In the genomic region with DNA sequence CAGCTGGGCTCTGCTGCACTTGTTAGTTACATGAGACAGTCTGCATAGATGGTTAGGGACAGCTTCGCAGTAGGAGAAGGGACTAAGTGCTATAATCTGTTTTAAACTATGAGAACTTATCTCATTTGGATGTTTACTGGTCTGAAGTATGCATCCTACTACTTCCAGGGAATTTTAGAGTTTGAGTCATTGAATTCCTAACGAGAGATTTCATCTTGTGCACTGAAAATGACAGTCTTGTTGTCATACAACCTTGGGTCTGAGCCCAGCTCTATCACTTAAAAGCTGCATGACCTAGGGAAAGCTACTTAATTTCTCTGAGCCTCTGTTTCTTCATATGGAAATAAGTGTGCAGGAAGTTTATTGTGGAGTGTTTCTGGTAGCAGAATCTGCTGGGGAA, we compare ENCODE assay signal across 16 cellular contexts.
DNase-seq lines count a peak whose midpoint lies in the region; ATAC-seq and TF ChIP-seq lines count a peak whose summit lies in the region.
"Had no signal": no experiment of that assay in that cellular context is flagged by ENCODE, and none has a peak within 500 bp of the region (broad histone marks: within the 10 kb centered on the region; RNA-seq: fewer than 3 reads in every experiment).

No MANE protein-coding gene starts in this region.

- H3K27me3 Mint-ChIP-seq in HFFc6 (ENCODE audit: insufficient read depth) = peaks cover 9% of the 10 kb centered on the region; the same call in 1 of the 2 replicates
- H3K27me3 Mint-ChIP-seq in CD4-positive, alpha-beta T cell = no peaks in the 10 kb centered on the region

- TF ChIP-seq CTCF in HFFc6 (IDR thresholded peaks at IDR 0.05) = no peak
- no peak for TF ChIP-seq CTCF in CD4-positive, alpha-beta T cell (IDR thresholded peaks at IDR 0.05)

- peak; percentile 21 to 39 for ATAC-seq in right cardiac atrium
- ATAC-seq in CD4-positive, alpha-beta T cell (ENCODE audit: poor library complexity) = no peak
- ATAC-seq: sciatic nerve had no signal

- H3K36me3 Mint-ChIP-seq in HFFc6 (ENCODE audit: low read depth) = no peaks in the 10 kb centered on the region
- H3K36me3 Mint-ChIP-seq in CD4-positive, alpha-beta T cell (ENCODE audit: low read depth) = no peaks in the 10 kb centered on the region

- 47% methylated on average over 2 of the region's 2 CpGs for WGBS in right cardiac atrium

- CTCF ChIA-PET in CD4-positive, alpha-beta T cell (lab: Charles Lee) = no interaction called here

- H3K4me1 ChIP-seq in right cardiac atrium (ENCODE audit: control insufficient read depth, insufficient read depth, low read length) = no peaks in the 10 kb centered on the region

- DNase-seq in AG08396 (ENCODE audit: low spot score) = peak; percentile 31
- peak; percentile 76 for DNase-seq in HFFc6
- peak; percentile 71 for DNase-seq in amniotic epithelial cell (ENCODE audit: low read depth)
- no peak for DNase-seq in right cardiac atrium
- no peak for DNase-seq in CD4-positive, alpha-beta T cell
- DNase-seq in DMS 273 (lab: John Stamatoyannopoulos, UW; ENCODE audit: unreplicated experiment) = no peak
- DNase-seq in dermis blood vessel endothelial cell = no peak
- DNase-seq in stimulated activated CD4-positive, alpha-beta T cell treated with anti-CD3 and anti-CD28 coated beads, Interleukin-15, amount 100 ng/mL, for 24 hours = no peak
- DNase-seq: activated CD4-positive, alpha-beta memory T cell treated with anti-CD3 and anti-CD28 coated beads, Interleukin-2, amount 10 ng/mL, durations not matched to agents 7 days and 5 days; amygdala; DMS53; NCI-H187; NCI-H524; stimulated activated CD4-positive, alpha-beta T cell treated with anti-CD3 and anti-CD28 coated beads, Interleukin-4, amount 100 ng/mL, for 1 hour had no signal

- peak overlapping the region; percentile 49 for H3K4me3 Mint-ChIP-seq in HFFc6
- no peak overlapping the region for H3K4me3 Mint-ChIP-seq in CD4-positive, alpha-beta T cell
- H3K4me3 Mint-ChIP-seq: activated CD4-positive, alpha-beta memory T cell treated with anti-CD3 and anti-CD28 coated beads, Interleukin-2, amount 10 ng/mL, durations not matched to agents 7 days and 5 days had no signal

- intact Hi-C loops in right cardiac atrium (cut with DNase I) = no loop called here
- intact Hi-C loops in CD4-positive, alpha-beta T cell (cut with DNase I, micrococcal nuclease) = no loop called here

- peak overlapping the region; percentile 13 for H3K27ac ChIP-seq in right cardiac atrium (ENCODE audit: low read length)
- H3K27ac ChIP-seq in CD4-positive, alpha-beta T cell (ENCODE audit: low read depth, low read length) = no peak overlapping the region
- H3K27ac ChIP-seq: BLaER1 treated with 17β-estradiol and CSF1 and Interleukin-3, amounts not matched to agents 10 nM and 100 nM had no signal

- POLR2A ChIA-PET in CD4-positive, alpha-beta T cell (lab: Charles Lee) = no interaction called here

- H3K9me3 ChIP-seq in right cardiac atrium (ENCODE audit: control insufficient read depth, low read length) = no peaks in the 10 kb centered on the region
- no peaks in the 10 kb centered on the region for H3K9me3 ChIP-seq in CD4-positive, alpha-beta T cell (ENCODE audit: control insufficient read depth, low read length)
- H3K9me3 ChIP-seq: BLaER1 treated with 17β-estradiol and CSF1 and Interleukin-3, amounts not matched to agents 10 nM and 100 nM had no signal

- peaks cover 47% of the 10 kb centered on the region for H3K4me1 Mint-ChIP-seq in HFFc6 (ENCODE audit: low read depth)
- peaks cover 13% of the 10 kb centered on the region for H3K4me1 Mint-ChIP-seq in CD4-positive, alpha-beta T cell (ENCODE audit: low read depth)

- H3K27ac Mint-ChIP-seq in HFFc6 = peak overlapping the region; percentile 60
- H3K27ac Mint-ChIP-seq in CD4-positive, alpha-beta T cell = no peak overlapping the region
- H3K27ac Mint-ChIP-seq: activated CD4-positive, alpha-beta memory T cell treated with anti-CD3 and anti-CD28 coated beads, Interleukin-2, amount 10 ng/mL, durations not matched to agents 7 days and 5 days had no signal

- H3K9me3 Mint-ChIP-seq in HFFc6 = no peaks in the 10 kb centered on the region
- H3K9me3 Mint-ChIP-seq in CD4-positive, alpha-beta T cell = no peaks in the 10 kb centered on the region
- H3K9me3 Mint-ChIP-seq: activated CD4-positive, alpha-beta memory T cell treated with anti-CD3 and anti-CD28 coated beads, Interleukin-2, amount 10 ng/mL, durations not matched to agents 7 days and 5 days had no signal

- no peak overlapping the region for H3K4me3 ChIP-seq in right cardiac atrium (ENCODE audit: low read length)
- H3K4me3 ChIP-seq: BLaER1 treated with 17β-estradiol and CSF1 and Interleukin-3, amounts not matched to agents 10 nM and 100 nM had no signal

- no peaks in the 10 kb centered on the region for H3K27me3 ChIP-seq in right cardiac atrium (ENCODE audit: control insufficient read depth, insufficient read depth)
- no peaks in the 10 kb centered on the region for H3K27me3 ChIP-seq in CD4-positive, alpha-beta T cell (ENCODE audit: control insufficient read depth, insufficient read depth, low read length)
- H3K27me3 ChIP-seq: BLaER1 treated with 17β-estradiol and CSF1 and Interleukin-3, amounts not matched to agents 10 nM and 100 nM had no signal

Comparison
In these comparisons a context has a peak if more than half of its experiments do, and no peak if none do; other contexts are left out.
1. DNase-seq: peak in AG08396 (single experiment), HFFc6 (single experiment) and amniotic epithelial cell (single experiment); none in right cardiac atrium (0 of 3), CD4-positive, alpha-beta T cell (0 of 10), DMS 273 (single experiment), dermis blood vessel endothelial cell (single experiment) and stimulated activated CD4-positive, alpha-beta T cell treated with anti-CD3 and anti-CD28 coated beads, Interleukin-15, amount 100 ng/mL, for 24 hours (single experiment).